Comparison of ENCODE assay signal across 15 cellular contexts in genomic region chr9:92626484-92626883, GRCh38. TPM values are rescaled to one million over a fixed set of nuclear protein-coding genes. Genes with fewer than 3 reads are reported as not detected.
DNase-seq lines count a peak whose midpoint lies in the region; ATAC-seq and FAIRE-seq lines count a peak whose summit lies in the region.
"Had no signal": no experiment of that assay in that cellular context is flagged by ENCODE, and none has a peak within 500 bp of the region (broad histone marks: within the 10 kb centered on the region; RNA-seq: fewer than 3 reads in every experiment).

No MANE protein-coding gene starts in this region.

- H3K4me3 Mint-ChIP-seq in activated naive CD8-positive, alpha-beta T cell treated with anti-CD3 and anti-CD28 coated beads for 36 hours, result no peak overlapping the region
- no peak overlapping the region for H3K4me3 Mint-ChIP-seq in activated naive CD8-positive, alpha-beta T cell treated with anti-CD3 and anti-CD28 coated beads, Interleukin-2, amount 50 U/mL, for 24 hours
- H3K4me3 Mint-ChIP-seq in activated T-helper 1 cell treated with anti-CD3 and anti-CD28 coated beads, Interleukin-12 subunit alpha, Interleukin-12 subunit beta, Interleukin-2, Interleukin-4 antibody, amounts not matched to agents 30 ng/mL and 10 ng/mL and 1 ng/mL, durations not matched to agents 14 hours and 24 hours and 36 hours, result no peak overlapping the region
- H3K4me3 Mint-ChIP-seq: CD14-positive monocyte; CD8-positive, alpha-beta T cell had no signal

- H3K27me3 Mint-ChIP-seq in activated naive CD8-positive, alpha-beta T cell treated with anti-CD3 and anti-CD28 coated beads for 36 hours, result no peaks in the 10 kb centered on the region
- H3K27me3 Mint-ChIP-seq in activated naive CD8-positive, alpha-beta T cell treated with anti-CD3 and anti-CD28 coated beads, Interleukin-2, amount 50 U/mL, for 24 hours, result no peaks in the 10 kb centered on the region
- no peaks in the 10 kb centered on the region for H3K27me3 Mint-ChIP-seq in activated T-helper 1 cell treated with anti-CD3 and anti-CD28 coated beads, Interleukin-12 subunit alpha, Interleukin-12 subunit beta, Interleukin-2, Interleukin-4 antibody, amounts not matched to agents 30 ng/mL and 10 ng/mL and 1 ng/mL, durations not matched to agents 14 hours and 24 hours and 36 hours (ENCODE audit: insufficient read depth)

- peak; percentile 58 for FAIRE-seq in endometrium (lab: Jason Lieb, UNC)
- FAIRE-seq: A549, HepG2, HTR-8/SVneo had no signal

- no peak overlapping the region for H3K27ac ChIP-seq in substantia nigra (ENCODE audit: low read depth, low read length, poor library complexity, severe bottlenecking)
- H3K27ac ChIP-seq: A549 had no signal

- intact Hi-C loops in activated T-helper 1 cell treated with anti-CD3 and anti-CD28 coated beads, Interleukin-12 subunit alpha, Interleukin-12 subunit beta, Interleukin-2, Interleukin-4 antibody, amounts not matched to agents 30 ng/mL and 10 ng/mL and 1 ng/mL, durations not matched to agents 14 hours and 24 hours and 36 hours (cut with micrococcal nuclease), result no loop called here

- no peaks in the 10 kb centered on the region for H3K9me3 Mint-ChIP-seq in activated naive CD8-positive, alpha-beta T cell treated with anti-CD3 and anti-CD28 coated beads for 36 hours
- H3K9me3 Mint-ChIP-seq in activated naive CD8-positive, alpha-beta T cell treated with anti-CD3 and anti-CD28 coated beads, Interleukin-2, amount 50 U/mL, for 24 hours, result no peaks in the 10 kb centered on the region
- no peaks in the 10 kb centered on the region for H3K9me3 Mint-ChIP-seq in activated T-helper 1 cell treated with anti-CD3 and anti-CD28 coated beads, Interleukin-12 subunit alpha, Interleukin-12 subunit beta, Interleukin-2, Interleukin-4 antibody, amounts not matched to agents 30 ng/mL and 10 ng/mL and 1 ng/mL, durations not matched to agents 14 hours and 24 hours and 36 hours
- H3K9me3 Mint-ChIP-seq: CD8-positive, alpha-beta T cell had no signal

- peak overlapping the region; percentile 3 for H3K27ac Mint-ChIP-seq in activated naive CD8-positive, alpha-beta T cell treated with anti-CD3 and anti-CD28 coated beads for 36 hours
- H3K27ac Mint-ChIP-seq in activated naive CD8-positive, alpha-beta T cell treated with anti-CD3 and anti-CD28 coated beads, Interleukin-2, amount 50 U/mL, for 24 hours, result no peak overlapping the region
- H3K27ac Mint-ChIP-seq in activated T-helper 1 cell treated with anti-CD3 and anti-CD28 coated beads, Interleukin-12 subunit alpha, Interleukin-12 subunit beta, Interleukin-2, Interleukin-4 antibody, amounts not matched to agents 30 ng/mL and 10 ng/mL and 1 ng/mL, durations not matched to agents 14 hours and 24 hours and 36 hours, result peak overlapping the region; percentile 2
- H3K27ac Mint-ChIP-seq: CD8-positive, alpha-beta T cell had no signal

- peaks cover 6% of the 10 kb centered on the region for H3K4me1 Mint-ChIP-seq in activated naive CD8-positive, alpha-beta T cell treated with anti-CD3 and anti-CD28 coated beads for 36 hours
- peaks cover 22% of the 10 kb centered on the region for H3K4me1 Mint-ChIP-seq in activated naive CD8-positive, alpha-beta T cell treated with anti-CD3 and anti-CD28 coated beads, Interleukin-2, amount 50 U/mL, for 24 hours
- peaks cover 19% of the 10 kb centered on the region for H3K4me1 Mint-ChIP-seq in activated T-helper 1 cell treated with anti-CD3 and anti-CD28 coated beads, Interleukin-12 subunit alpha, Interleukin-12 subunit beta, Interleukin-2, Interleukin-4 antibody, amounts not matched to agents 30 ng/mL and 10 ng/mL and 1 ng/mL, durations not matched to agents 14 hours and 24 hours and 36 hours (ENCODE audit: low read depth)

- ATAC-seq in activated naive CD8-positive, alpha-beta T cell treated with anti-CD3 and anti-CD28 coated beads, Interleukin-2, amount 50 U/mL, for 24 hours, result no peak
- ATAC-seq: A549; CD8-positive, alpha-beta T cell; HepG2 had no signal

- peaks cover 39% of the 10 kb centered on the region for H3K36me3 Mint-ChIP-seq in activated naive CD8-positive, alpha-beta T cell treated with anti-CD3 and anti-CD28 coated beads for 36 hours
- H3K36me3 Mint-ChIP-seq in activated naive CD8-positive, alpha-beta T cell treated with anti-CD3 and anti-CD28 coated beads, Interleukin-2, amount 50 U/mL, for 24 hours (ENCODE audit: low read depth), result peaks cover 57% of the 10 kb centered on the region
- H3K36me3 Mint-ChIP-seq in activated T-helper 1 cell treated with anti-CD3 and anti-CD28 coated beads, Interleukin-12 subunit alpha, Interleukin-12 subunit beta, Interleukin-2, Interleukin-4 antibody, amounts not matched to agents 30 ng/mL and 10 ng/mL and 1 ng/mL, durations not matched to agents 14 hours and 24 hours and 36 hours (ENCODE audit: low read depth), result peaks cover 38% of the 10 kb centered on the region

- no peak for DNase-seq in activated naive CD8-positive, alpha-beta T cell treated with anti-CD3 and anti-CD28 coated beads for 36 hours
- DNase-seq in activated naive CD8-positive, alpha-beta T cell treated with anti-CD3 and anti-CD28 coated beads, Interleukin-2, amount 50 U/mL, for 24 hours, result no peak
- DNase-seq in activated T-helper 1 cell treated with anti-CD3 and anti-CD28 coated beads, Interleukin-12 subunit alpha, Interleukin-12 subunit beta, Interleukin-2, Interleukin-4 antibody, amounts not matched to agents 30 ng/mL and 10 ng/mL and 1 ng/mL, durations not matched to agents 14 hours and 24 hours and 36 hours (ENCODE audit: low spot score), result no peak
- no peak for DNase-seq in substantia nigra (lab: John Stamatoyannopoulos, UW)
- DNase-seq in MV-4-11 (lab: John Stamatoyannopoulos, UW), result no peak
- DNase-seq: CD8-positive, alpha-beta T cell; COR-L47; DND-41; GDM1; HCEC 1CT had no signal

RNA-seq across cellular contexts. Expression of gene IPPK, which starts 43.4 kb away (rescaled TPM):
- total RNA-seq in activated naive CD8-positive, alpha-beta T cell treated with anti-CD3 and anti-CD28 coated beads for 36 hours, result 10 to 100 TPM; 13.0 to 13.9 TPM
- total RNA-seq in activated T-helper 1 cell treated with anti-CD3 and anti-CD28 coated beads, Interleukin-12 subunit alpha, Interleukin-12 subunit beta, Interleukin-2, Interleukin-4 antibody, amounts not matched to agents 30 ng/mL and 10 ng/mL and 1 ng/mL, durations not matched to agents 14 hours and 24 hours and 36 hours, result 14.8 and 14.9 TPM in 2 replicates
